8 cellular contexts compared by ENCODE assay signal in the genomic region with DNA sequence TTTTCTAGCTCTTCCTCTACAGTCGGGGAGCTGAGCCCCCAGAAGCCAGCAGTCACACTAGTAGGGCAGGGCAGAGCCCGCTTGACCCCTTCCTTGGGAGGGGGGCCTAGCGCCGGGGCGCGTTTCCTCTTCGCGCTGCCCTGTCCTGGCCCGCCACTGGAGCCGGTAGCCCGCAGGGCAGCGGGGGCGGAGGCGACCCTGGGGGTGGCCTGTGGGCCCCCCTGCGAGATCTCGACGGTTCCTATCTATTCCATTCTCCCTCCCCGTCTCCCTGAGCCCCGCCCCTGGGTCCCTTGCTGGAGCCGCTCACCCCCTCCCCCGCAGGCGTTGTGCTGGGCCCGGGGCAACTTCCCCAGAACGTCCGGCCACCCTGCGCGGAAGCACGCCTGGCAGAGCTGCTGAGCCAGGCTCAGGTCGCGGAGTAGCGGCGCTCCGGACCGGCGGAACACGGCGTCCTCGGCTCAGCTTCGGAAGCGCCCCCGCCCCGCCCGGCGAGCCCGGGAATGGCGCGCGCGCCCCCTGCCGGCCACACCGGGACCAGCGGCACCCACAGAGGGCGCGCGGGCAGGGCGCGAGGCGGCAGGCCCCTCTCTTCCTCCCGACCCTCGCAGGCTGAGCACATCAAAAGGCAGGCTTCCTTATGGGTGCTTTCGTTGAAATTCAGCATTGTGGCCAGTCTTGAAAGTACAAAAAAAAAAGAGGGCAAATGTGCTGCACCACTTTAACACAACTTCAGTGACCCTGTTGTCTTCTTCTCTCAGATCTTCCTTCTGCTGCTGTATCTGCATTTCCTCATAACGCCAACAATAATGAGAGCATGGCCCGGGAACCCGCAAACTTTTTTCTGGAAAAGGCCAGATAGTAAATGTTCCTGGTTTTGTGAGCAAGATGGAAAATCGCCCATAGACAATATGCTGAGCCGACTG.
DNase-seq lines count a peak whose midpoint lies in the region; ATAC-seq and TF ChIP-seq lines count a peak whose summit lies in the region.

No MANE protein-coding gene starts in this region.

- H3K27me3 ChIP-seq in iPS-18a (ENCODE audit: control insufficient read depth, insufficient read depth, low read length): peaks cover 15% of the 10 kb centered on the region
- no peaks in the 10 kb centered on the region for H3K27me3 ChIP-seq in gastrocnemius medialis

- DNase-seq in EL (peak; percentile 77), HuH-7 (ENCODE audit: low spot score) (peak; percentile 72), SKM-1 (lab: John Stamatoyannopoulos, UW; ENCODE audit: unreplicated experiment) (peak; percentile 61), gastrocnemius medialis (peak; percentile 85), NCI-H187 treated with DMSO at 0.1 percent for 48 hours (lab: John Stamatoyannopoulos, UW) (no peak)

- H3K27ac Mint-ChIP-seq in brain: peak overlapping the region; percentile 56 to 97 (median 90)

- peak overlapping the region; percentile 10 for H3K9ac ChIP-seq in iPS-18a (ENCODE audit: low read length)

- no peak overlapping the region for H3K27ac ChIP-seq in iPS-18a (ENCODE audit: low read length)
- H3K27ac ChIP-seq in gastrocnemius medialis: peak overlapping the region; percentile 90 to 96 (median 94)

- TF ChIP-seq POLR2A in gastrocnemius medialis (IDR thresholded peaks at IDR 0.05): peak in 1 of 2 donors; percentile 39

- no peaks in the 10 kb centered on the region for H3K36me3 Mint-ChIP-seq in brain

- in situ Hi-C loops in gastrocnemius medialis (cut with MboI; ENCODE audit: low sequenced_read_pairs in 4 of 4): loop anchor here in 3 of 4 donors (5.0 to 25.0 kb wide), 2 partner anchors 183 to 1337 kb away; no protein-coding TSS in a partner anchor

- intact Hi-C loops in gastrocnemius medialis (cut with DNase I; ENCODE audit: low total_unique reads): loop anchor here (1.0 to 10.0 kb wide), 4 partner anchors 72 to 1332 kb away; no protein-coding TSS in a partner anchor

- H3K9me3 ChIP-seq in iPS-18a (ENCODE audit: control insufficient read depth, low read depth, low read length) (no peaks in the 10 kb centered on the region), gastrocnemius medialis (no peaks in the 10 kb centered on the region)

- peaks cover 11% of the 10 kb centered on the region for H3K27me3 Mint-ChIP-seq in brain

- ATAC-seq in GM21528 (IDR thresholded peaks at IDR 0.05; ENCODE audit: low FRiP score, unreplicated experiment): peak; percentile 72
- ATAC-seq in gastrocnemius medialis: peak; percentile 81 to 83

- H3K4me1 ChIP-seq in iPS-18a (ENCODE audit: control insufficient read depth, low read depth, low read length) (peaks cover 4% of the 10 kb centered on the region), gastrocnemius medialis (peaks cover 16 to 20% of the 10 kb centered on the region in 2 donors)

- peaks cover 6 to 17% (median 13%) of the 10 kb centered on the region in 5 experiments for H3K9me3 Mint-ChIP-seq in brain

- H3K4me3 ChIP-seq in iPS-18a (ENCODE audit: low read length): peak overlapping the region; percentile 58
- peak overlapping the region; percentile 60 to 70 (median 68) for H3K4me3 ChIP-seq in gastrocnemius medialis

- H3K4me3 Mint-ChIP-seq in brain: peak overlapping the region; percentile 83 to 85 (median 84)

- H3K36me3 ChIP-seq in iPS-18a (ENCODE audit: control insufficient read depth, low read depth, low read length): no peaks in the 10 kb centered on the region
- no peaks in the 10 kb centered on the region for H3K36me3 ChIP-seq in gastrocnemius medialis

- H3K4me1 Mint-ChIP-seq in brain: peaks cover 13% of the 10 kb centered on the region

- TF ChIP-seq CTCF in brain (conservative IDR thresholded peaks at IDR 0.05) (peak; percentile 80 to 92), gastrocnemius medialis (IDR thresholded peaks at IDR 0.05 in 4 of 5, conservative IDR thresholded peaks at IDR 0.05 in 1 of 5) (peak; percentile 79 to 100 (median 97))
